Comparison of ENCODE assay signal across 1 cellular context in genomic region chrX:101599592-101599991, GRCh38. TPM values are rescaled to one million over a fixed set of nuclear protein-coding genes. Genes with fewer than 3 reads are reported as not detected.
"Had no signal": no experiment of that assay in that cellular context is flagged by ENCODE, and none has a peak within 500 bp of the region (broad histone marks: within the 10 kb centered on the region; RNA-seq: fewer than 3 reads in every experiment).

No MANE protein-coding gene starts in this region.

RNA-seq across cellular contexts. Expression of gene ARMCX1, which starts 49.2 kb away (rescaled TPM):
- total RNA-seq: HT-29 had no signal
